8 cellular contexts compared by ENCODE assay signal in genomic region chr2:9207641-9208301, GRCh38. TPM values are rescaled to one million over a fixed set of nuclear protein-coding genes. Genes with fewer than 3 reads are reported as not detected.
DNase-seq lines count a peak whose midpoint lies in the region; ATAC-seq and TF ChIP-seq lines count a peak whose summit lies in the region.

No MANE protein-coding gene starts in this region.

- peak overlapping the region; percentile 79 for H3K27ac ChIP-seq in mammary epithelial cell (ENCODE audit: insufficient read depth, low read depth, low read length)
- H3K27ac ChIP-seq in tibial artery, result peak overlapping the region; percentile 91 to 94

- no peaks in the 10 kb centered on the region for H3K9me3 ChIP-seq in mammary epithelial cell (replicated peaks; ENCODE audit: insufficient read depth, low read length)
- no peaks in the 10 kb centered on the region for H3K9me3 ChIP-seq in tibial artery

- peaks cover 5% of the 10 kb centered on the region for H3K4me1 Mint-ChIP-seq in activated CD8-positive, alpha-beta memory T cell treated with anti-CD3 and anti-CD28 coated beads, Interleukin-2, amount 10 ng/mL, durations not matched to agents 7 days and 5 days

- ATAC-seq in activated CD8-positive, alpha-beta memory T cell treated with anti-CD3 and anti-CD28 coated beads, Interleukin-2, amount 10 ng/mL, durations not matched to agents 7 days and 5 days, result no peak
- no peak for ATAC-seq in HG03378 (IDR thresholded peaks at IDR 0.05; ENCODE audit: unreplicated experiment)

- no peaks in the 10 kb centered on the region for H3K36me3 Mint-ChIP-seq in activated CD8-positive, alpha-beta memory T cell treated with anti-CD3 and anti-CD28 coated beads, Interleukin-2, amount 10 ng/mL, durations not matched to agents 7 days and 5 days

- in situ Hi-C loops in mammary epithelial cell (cut with MboI; ENCODE audit: low sequenced_read_pairs in 2 of 2), result loop anchor here in 1 of 2 donors (10.0 kb wide), 1 partner anchor 107 kb away; no protein-coding TSS in a partner anchor

- TF ChIP-seq CTCF in mammary epithelial cell (conservative IDR thresholded peaks at IDR 0.05 in 1 of 2, IDR thresholded peaks at IDR 0.05 in 1 of 2; ENCODE audit: extremely low read depth in 1 of 2, insufficient read depth in 1 of 2, low read depth in 1 of 2, low read length in 2 of 2) (no peak), lower leg skin (IDR thresholded peaks at IDR 0.05) (no peak), tibial artery (IDR thresholded peaks at IDR 0.05) (no peak)

- dilution Hi-C loops in mammary epithelial cell (cut with HindIII; ENCODE audit: low sequenced_read_pairs), result loop anchor here (5.0 to 10.0 kb wide), 4 partner anchors 65 to 487 kb away; no protein-coding TSS in a partner anchor

- peaks cover 16% of the 10 kb centered on the region for H3K4me1 ChIP-seq in mammary epithelial cell (ENCODE audit: insufficient read depth, low read length)
- peaks cover 0 to 52% (median 25%) of the 10 kb centered on the region in 4 donors for H3K4me1 ChIP-seq in tibial artery

- H3K27me3 Mint-ChIP-seq in activated CD8-positive, alpha-beta memory T cell treated with anti-CD3 and anti-CD28 coated beads, Interleukin-2, amount 10 ng/mL, durations not matched to agents 7 days and 5 days, result peaks cover 65% of the 10 kb centered on the region

- WGBS in mammary epithelial cell (ENCODE audit: low coverage, missing lambda C conversion rate), result 2% methylated on average over 14 of the region's 34 CpGs
- WGBS in lower leg skin, 2 donors, result 2 to 3% methylated on average over 9 to 24 of the region's 34 CpGs

- no peak for TF ChIP-seq POLR2A in lower leg skin (IDR thresholded peaks at IDR 0.05)

- peaks cover 6% of the 10 kb centered on the region for H3K36me3 ChIP-seq in mammary epithelial cell (ENCODE audit: insufficient read depth, low read length)
- H3K36me3 ChIP-seq in tibial artery, result no peaks in the 10 kb centered on the region

- no peak overlapping the region for H3K27ac Mint-ChIP-seq in activated CD8-positive, alpha-beta memory T cell treated with anti-CD3 and anti-CD28 coated beads, Interleukin-2, amount 10 ng/mL, durations not matched to agents 7 days and 5 days

- peak overlapping the region; percentile 73 for H3K4me2 ChIP-seq in mammary epithelial cell (ENCODE audit: insufficient read depth, low read depth, low read length)

- H2AFZ ChIP-seq in mammary epithelial cell (ENCODE audit: low read depth, low read length), result no peak overlapping the region

- H3K79me2 ChIP-seq in mammary epithelial cell (ENCODE audit: insufficient read depth, low read length), result peaks cover 60% of the 10 kb centered on the region

- H4K20me1 ChIP-seq in mammary epithelial cell (ENCODE audit: insufficient read depth, low read length), result no peaks in the 10 kb centered on the region

- CTCF ChIA-PET in activated CD8-positive, alpha-beta memory T cell treated with anti-CD3 and anti-CD28 coated beads, Interleukin-2, amount 10 ng/mL, durations not matched to agents 7 days and 5 days (lab: Charles Lee), result no interaction called here
- CTCF ChIA-PET in mammary epithelial cell (lab: Charles Lee; ENCODE audit: low non-redundant PET), result no interaction called here

- H3K9me3 Mint-ChIP-seq in activated CD8-positive, alpha-beta memory T cell treated with anti-CD3 and anti-CD28 coated beads, Interleukin-2, amount 10 ng/mL, durations not matched to agents 7 days and 5 days (ENCODE audit: low read depth), result no peaks in the 10 kb centered on the region

- H3K27me3 ChIP-seq in mammary epithelial cell (ENCODE audit: insufficient read depth, low read length), result no peaks in the 10 kb centered on the region
- no peaks in the 10 kb centered on the region for H3K27me3 ChIP-seq in tibial artery

- BruUV-seq in mammary epithelial cell (replicated peaks; lab: Mats Ljungman, UMichigan), result TSS peak; percentile 56

- H3K9ac ChIP-seq in mammary epithelial cell (ENCODE audit: insufficient read depth, low read length), result peak overlapping the region; percentile 89

- peak overlapping the region; percentile 65 to 98 (median 85) for H3K4me3 ChIP-seq in mammary epithelial cell (replicated peaks in 1 of 3; ENCODE audit: insufficient read depth in 1 of 3, low read depth in 2 of 3, low read length in 3 of 3)
- H3K4me3 ChIP-seq in lower leg skin (ENCODE audit: low read depth, poor library complexity, severe bottlenecking), result peak overlapping the region; percentile 74
- H3K4me3 ChIP-seq in tibial artery, result peak overlapping the region; percentile 95

- DNase-seq in activated CD8-positive, alpha-beta memory T cell treated with anti-CD3 and anti-CD28 coated beads, Interleukin-2, amount 10 ng/mL, durations not matched to agents 7 days and 5 days, result no peak
- DNase-seq in activated CD8-positive, alpha-beta memory T cell treated with anti-CD3 and anti-CD28 coated beads for 24 hours, result no peak
- DNase-seq in NCI-H2196 (lab: John Stamatoyannopoulos, UW; ENCODE audit: unreplicated experiment), result peak; percentile 16
- peak; percentile 52 for DNase-seq in mammary epithelial cell
- DNase-seq in lower leg skin (ENCODE audit: low spot score in 2 of 2), result peak in 1 of 2 donors; percentile 87
- no peak for DNase-seq in tibial artery
- DNase-seq in cerebellar nuclear complex (lab: John Stamatoyannopoulos, UW), result no peak

- intact Hi-C loops in mammary epithelial cell (cut with micrococcal nuclease), result loop anchor here (1.0 kb wide), 4 partner anchors 28 to 80 kb away; no protein-coding TSS in a partner anchor
- intact Hi-C loops in lower leg skin (cut with DNase I; ENCODE audit: low total_unique reads), result loop anchor here (10.0 kb wide), 1 partner anchor 127 kb away; no protein-coding TSS in a partner anchor
- intact Hi-C loops in tibial artery (cut with DNase I; ENCODE audit: low total_unique reads), result loop anchor here (2.0 to 10.0 kb wide), 2 partner anchors 57 to 127 kb away; no protein-coding TSS in a partner anchor

- peak overlapping the region; percentile 18 for H3K4me3 Mint-ChIP-seq in activated CD8-positive, alpha-beta memory T cell treated with anti-CD3 and anti-CD28 coated beads, Interleukin-2, amount 10 ng/mL, durations not matched to agents 7 days and 5 days

RNA-seq across cellular contexts. Expression of gene ASAP2, which starts 1.2 kb away (rescaled TPM):
- under 1 TPM; 0.33 to 0.44 TPM for total RNA-seq in activated CD8-positive, alpha-beta memory T cell treated with anti-CD3 and anti-CD28 coated beads, Interleukin-2, amount 10 ng/mL, durations not matched to agents 7 days and 5 days
- 100 to 1,000 TPM in 1 of 2 donors, 10 to 100 TPM in 1; 40.8 to 137 TPM for total RNA-seq in mammary epithelial cell
- 56.4 TPM for polyA plus RNA-seq in mammary epithelial cell
- 60.0 TPM for polyA minus RNA-seq in mammary epithelial cell
- total RNA-seq in lower leg skin, result 10 to 100 TPM; 30.4 to 40.7 (median 33.1) TPM

Comparison
In these comparisons a context has a peak if more than half of its experiments do, and no peak if none do; other contexts are left out.
1. DNase-seq: peak in NCI-H2196 (single experiment) and mammary epithelial cell (single experiment); none in activated CD8-positive, alpha-beta memory T cell treated with anti-CD3 and anti-CD28 coated beads, Interleukin-2, amount 10 ng/mL, durations not matched to agents 7 days and 5 days (single experiment), activated CD8-positive, alpha-beta memory T cell treated with anti-CD3 and anti-CD28 coated beads for 24 hours (single experiment), tibial artery (0 of 2) and cerebellar nuclear complex (0 of 2).
2. RNA of gene ASAP2, which starts 1.2 kb away (total RNA-seq): 40.8 to 137 TPM in mammary epithelial cell and 30.4 to 40.7 TPM in lower leg skin; 0.33 to 0.44 TPM in activated CD8-positive, alpha-beta memory T cell treated with anti-CD3 and anti-CD28 coated beads, Interleukin-2, amount 10 ng/mL, durations not matched to agents 7 days and 5 days; every median in the first group is over 10 times any median in the second.
3. Peak in every context shown above with its lines, with median percentiles within 50 percentile points of each other: H3K4me3 ChIP-seq.